Comparison of ENCODE assay signal across 23 cellular contexts in the genomic region with DNA sequence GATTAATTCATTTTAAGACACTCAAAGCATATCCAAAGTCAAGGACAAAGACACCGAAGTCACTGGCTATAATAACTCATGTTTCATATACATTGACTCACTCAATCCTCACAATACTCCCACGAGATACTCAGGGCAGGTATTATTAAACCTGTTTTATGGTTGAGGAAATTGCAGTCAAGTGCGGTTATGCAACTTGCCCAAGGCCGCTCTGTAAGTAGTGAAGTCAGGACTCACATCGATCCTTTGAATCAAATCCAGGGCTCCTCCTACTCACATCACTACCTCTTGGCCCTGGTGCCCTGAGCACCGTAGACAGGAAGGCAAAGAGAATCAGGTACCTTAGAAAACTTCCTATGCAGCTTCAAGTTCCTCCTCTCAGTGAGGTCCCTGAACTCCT.
DNase-seq lines count a peak whose midpoint lies in the region; ATAC-seq and TF ChIP-seq lines count a peak whose summit lies in the region.
"Had no signal": no experiment of that assay in that cellular context is flagged by ENCODE, and none has a peak within 500 bp of the region (broad histone marks: within the 10 kb centered on the region; RNA-seq: fewer than 3 reads in every experiment).

No MANE protein-coding gene starts in this region.

- no peaks in the 10 kb centered on the region for H3K36me3 Mint-ChIP-seq in MCF 10A (ENCODE audit: insufficient read depth, unreplicated experiment)
- H3K36me3 Mint-ChIP-seq: activated naive CD8-positive, alpha-beta T cell had no signal

- no peaks in the 10 kb centered on the region for H3K9me3 Mint-ChIP-seq in MCF 10A (ENCODE audit: unreplicated experiment)
- H3K9me3 Mint-ChIP-seq: activated CD8-positive, alpha-beta T cell treated with anti-CD3 and anti-CD28 coated beads for 36 hours; neural crest cell; T-helper 1 cell treated with Interleukin-12 subunit alpha and Interleukin-12 subunit beta and Interleukin-4 antibody, amounts not matched to agents 30 μg/mL and 1 μg/mL, for 36 hours had no signal

- peaks cover 5% of the 10 kb centered on the region for H3K4me1 Mint-ChIP-seq in MCF 10A (ENCODE audit: insufficient read depth, unreplicated experiment)
- H3K4me1 Mint-ChIP-seq: neural crest cell had no signal

- H3K27me3 Mint-ChIP-seq in MCF 10A (ENCODE audit: insufficient read depth, unreplicated experiment) = no peaks in the 10 kb centered on the region

- CTCF ChIA-PET in MCF 10A (lab: Yijun Ruan, JAX) = interaction anchor here (1.0 to 1.5 kb wide), 2 partner anchors 22 to 102 kb away, joined by 3 read pairs; no protein-coding TSS in a partner anchor
- CTCF ChIA-PET in RWPE1 (lab: Yijun Ruan, JAX) = interaction anchor here (0.6 kb wide), 1 partner anchor 979 kb away, joined by 3 read pairs; no protein-coding TSS in a partner anchor

- TF ChIP-seq CTCF in MCF 10A (IDR thresholded peaks at IDR 0.05; ENCODE audit: unreplicated experiment) = no peak
- no peak for TF ChIP-seq CTCF in breast epithelium (IDR thresholded peaks at IDR 0.05)
- TF ChIP-seq CTCF in RWPE1 (conservative IDR thresholded peaks at IDR 0.05; ENCODE audit: low read depth) = no peak
- TF ChIP-seq CTCF in upper lobe of right lung (IDR thresholded peaks at IDR 0.05) = no peak
- no peak for TF ChIP-seq CTCF in foreskin fibroblast (IDR thresholded peaks at IDR 0.05; ENCODE audit: low read depth, low read length)

- DNase-seq in MCF 10A (ENCODE audit: unreplicated experiment) = peak; percentile 88
- DNase-seq in breast epithelium (ENCODE audit: low spot score in 2 of 2) = no peak
- DNase-seq in RWPE1 (ENCODE audit: low spot score) = peak; percentile 80
- DNase-seq in left colon = peak; percentile 48 to 78
- DNase-seq in upper lobe of right lung = no peak
- no peak for DNase-seq in NCI-H524 (lab: John Stamatoyannopoulos, UW)
- DNase-seq in EL = no peak
- DNase-seq in foreskin fibroblast = no peak
- DNase-seq: activated CD8-positive, alpha-beta T cell treated with anti-CD3 and anti-CD28 coated beads for 36 hours; activated T-cell treated with anti-CD3 and anti-CD28 coated beads, Interleukin-2, amount 50 U/mL, for 48 hours; brain microvascular endothelial cell; erythroblast; MV-4-11; NCI-H2171; SHP77 treated with DMSO at 0.1 percent for 48 hours; stimulated activated CD4-positive, alpha-beta T cell treated with anti-CD3 and anti-CD28 coated beads, Interleukin-15, amount 100 ng/mL, for 24 hours; stimulated activated naive CD4-positive, alpha-beta T cell; WERI-Rb-1 had no signal

- BruUV-seq in MCF 10A (replicated peaks; lab: Mats Ljungman, UMichigan) = no TSS peak

- H3K36me3 ChIP-seq in breast epithelium (no peaks in the 10 kb centered on the region), upper lobe of right lung (no peaks in the 10 kb centered on the region)
- H3K36me3 ChIP-seq: brain microvascular endothelial cell, WERI-Rb-1 had no signal

- POLR2A ChIA-PET in MCF 10A (lab: Yijun Ruan, JAX) (interaction anchor here (1.5 kb wide), 1 partner anchor 18 kb away, joined by 4 read pairs; no protein-coding TSS in a partner anchor), RWPE1 (lab: Yijun Ruan, JAX; ENCODE audit: low non-redundant PET) (no interaction called here)

- H3K4me3 Mint-ChIP-seq in MCF 10A (ENCODE audit: unreplicated experiment) = no peak overlapping the region
- H3K4me3 Mint-ChIP-seq: activated CD8-positive, alpha-beta T cell treated with anti-CD3 and anti-CD28 coated beads for 36 hours; activated naive CD8-positive, alpha-beta T cell; neural crest cell; T-helper 1 cell treated with Interleukin-12 subunit alpha and Interleukin-12 subunit beta and Interleukin-4 antibody, amounts not matched to agents 30 μg/mL and 1 μg/mL, for 36 hours had no signal

- intact Hi-C loops in MCF 10A (cut with micrococcal nuclease) = no loop called here
- intact Hi-C loops in breast epithelium (cut with DNase I; ENCODE audit: low total_unique reads) = no loop called here
- intact Hi-C loops in left colon (cut with DNase I, micrococcal nuclease) = no loop called here
- intact Hi-C loops in upper lobe of right lung (cut with DNase I) = no loop called here

- H3K27ac ChIP-seq in breast epithelium = no peak overlapping the region
- H3K27ac ChIP-seq in RWPE1 = no peak overlapping the region
- no peak overlapping the region for H3K27ac ChIP-seq in upper lobe of right lung
- H3K27ac ChIP-seq: A549, brain microvascular endothelial cell, C4-2B, WERI-Rb-1 had no signal

- no peak overlapping the region for H3K27ac Mint-ChIP-seq in MCF 10A (ENCODE audit: low read depth, unreplicated experiment)
- H3K27ac Mint-ChIP-seq: activated CD8-positive, alpha-beta T cell treated with anti-CD3 and anti-CD28 coated beads for 36 hours; activated naive CD8-positive, alpha-beta T cell; T-helper 1 cell treated with Interleukin-12 subunit alpha and Interleukin-12 subunit beta and Interleukin-4 antibody, amounts not matched to agents 30 μg/mL and 1 μg/mL, for 36 hours had no signal

- no peaks in the 10 kb centered on the region for H3K9me3 ChIP-seq in breast epithelium
- no peaks in the 10 kb centered on the region for H3K9me3 ChIP-seq in upper lobe of right lung
- H3K9me3 ChIP-seq: A549 had no signal

- peak; percentile 99 for ATAC-seq in left colon
- ATAC-seq in upper lobe of right lung = peak; percentile 88
- ATAC-seq: activated CD8-positive, alpha-beta T cell treated with anti-CD3 and anti-CD28 coated beads for 36 hours had no signal

- H3K27me3 ChIP-seq in breast epithelium (no peaks in the 10 kb centered on the region), upper lobe of right lung (no peaks in the 10 kb centered on the region)
- H3K27me3 ChIP-seq: brain microvascular endothelial cell had no signal

- H3K4me1 ChIP-seq in breast epithelium (no peaks in the 10 kb centered on the region), upper lobe of right lung (no peaks in the 10 kb centered on the region)
- H3K4me1 ChIP-seq: A549 had no signal

- H3K4me3 ChIP-seq in breast epithelium = no peak overlapping the region
- no peak overlapping the region for H3K4me3 ChIP-seq in upper lobe of right lung
- no peak overlapping the region for H3K4me3 ChIP-seq in foreskin fibroblast (ENCODE audit: low read depth in 1 of 2, low read length in 2 of 2)
- H3K4me3 ChIP-seq: A549 had no signal

- no peak for TF ChIP-seq POLR2A in breast epithelium (IDR thresholded peaks at IDR 0.05)

Comparison
In these comparisons a context has a peak if more than half of its experiments do, and no peak if none do; other contexts are left out.
1. DNase-seq: peak in MCF 10A (single experiment), RWPE1 (single experiment) and left colon (2 of 2); none in breast epithelium (0 of 2), upper lobe of right lung (single experiment), NCI-H524 (0 of 2), EL (single experiment) and foreskin fibroblast (0 of 2).